In the genomic region with DNA sequence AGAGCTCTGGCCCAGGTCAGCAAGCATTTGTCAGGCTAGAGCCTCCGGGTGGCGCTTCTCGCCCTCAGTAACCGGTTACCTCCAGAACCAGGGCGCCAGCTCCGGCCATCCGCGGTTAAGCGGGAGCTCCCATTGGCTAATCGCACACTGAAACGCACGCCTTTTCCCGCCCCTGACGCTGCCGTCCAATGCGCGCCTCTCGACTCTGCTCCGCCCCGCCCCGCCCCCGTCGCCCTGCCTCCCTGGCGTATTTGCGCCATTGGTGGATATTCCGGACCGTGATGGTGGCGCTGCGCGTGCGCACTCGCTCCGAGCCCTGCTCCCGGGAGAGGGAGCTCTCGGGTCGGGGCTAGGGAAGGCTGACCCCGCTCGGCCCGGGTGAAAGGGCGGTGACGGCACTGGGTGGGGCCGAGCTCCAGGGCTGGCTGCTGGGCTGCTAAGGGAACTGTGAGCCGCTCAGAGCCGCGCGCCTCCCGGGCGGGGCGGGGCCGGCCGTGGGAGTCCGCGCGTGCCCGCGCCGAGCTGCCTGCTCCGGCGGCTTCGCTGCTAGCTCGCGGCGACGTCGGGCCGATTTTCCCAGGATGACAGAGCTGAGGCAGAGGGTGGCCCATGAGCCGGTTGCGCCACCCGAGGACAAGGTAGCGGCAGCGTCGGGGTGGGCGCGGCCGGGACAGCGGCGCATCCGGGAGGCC, we compare ENCODE assay signal across 8 cellular contexts. TPM values are rescaled to one million over a fixed set of nuclear protein-coding genes. Genes with fewer than 3 reads are reported as not detected.
DNase-seq lines count a peak whose midpoint lies in the region; ATAC-seq and FAIRE-seq lines count a peak whose summit lies in the region.

TSS of gene CDS2 (plus strand) at position 497 of the 692 bp plus-strand sequence. CDS start at position 582, 85 bp downstream.

- FAIRE-seq in HTR-8/SVneo (lab: Jason Lieb, UNC) = peak; percentile 96

- peak within 1 kb of the TSS; percentile 88 to 94 for H3K27ac Mint-ChIP-seq in effector memory CD8-positive, alpha-beta T cell

- no peaks in the 10 kb centered on the region for H3K27me3 Mint-ChIP-seq in effector memory CD8-positive, alpha-beta T cell

- peaks cover 30% of the 10 kb centered on the region for H3K36me3 Mint-ChIP-seq in effector memory CD8-positive, alpha-beta T cell (ENCODE audit: insufficient read depth)

- peak within 1 kb of the TSS; percentile 88 to 93 for H3K4me3 Mint-ChIP-seq in effector memory CD8-positive, alpha-beta T cell

- no peaks in the 10 kb centered on the region for H3K9me3 Mint-ChIP-seq in effector memory CD8-positive, alpha-beta T cell

- DNase-seq in Caki2 (ENCODE audit: low read depth) (peak; percentile 99), HTR-8/SVneo (ENCODE audit: insufficient read length, low spot score) (peak; percentile 98), NOMO-1 treated with DMSO at 0.1 percent for 48 hours (lab: John Stamatoyannopoulos, UW; ENCODE audit: unreplicated experiment) (peak; percentile 99), medulla oblongata (ENCODE audit: extremely low spot score) (peak; percentile 99)
- peak; percentile 100 for DNase-seq in activated CD8-positive, alpha-beta memory T cell treated with anti-CD3 and anti-CD28 coated beads for 4 hours (ENCODE audit: low read depth in 2 of 2)
- DNase-seq in effector memory CD8-positive, alpha-beta T cell = peak; percentile 98 to 99 (median 98)
- peak; percentile 100 for DNase-seq in stimulated activated CD8-positive, alpha-beta memory T cell treated with anti-CD3 and anti-CD28 coated beads, Interleukin-12 subunit alpha, Interleukin-12 subunit beta, amount 100 ng/mL, for 1 hour (ENCODE audit: low read depth)

- peak; percentile 89 for ATAC-seq in GM21367 (IDR thresholded peaks at IDR 0.05; ENCODE audit: unreplicated experiment)
- peak; percentile 83 for ATAC-seq in effector memory CD8-positive, alpha-beta T cell (replicated peaks)

- peaks cover 27 to 30% of the 10 kb centered on the region in 2 donors for H3K4me1 Mint-ChIP-seq in effector memory CD8-positive, alpha-beta T cell (ENCODE audit: low read depth in 2 of 2)

- in situ Hi-C loops in Caki2 (cut with HindIII; ENCODE audit: low pct_unique_long_range_greater_than_20kb, low sequenced_read_pairs) = no loop called here

RNA-seq across cellular contexts. Expression of gene CDS2, which starts in this region (rescaled TPM):
- 18.3 and 26.2 TPM in 2 replicates for total RNA-seq in Caki2 (2014; rRNA removed; shearing (Covaris generic); ENCODE audit: low replicate concordance)

Comparison
In these comparisons a context has a peak if more than half of its experiments do, and no peak if none do; other contexts are left out.
1. Peak in every context shown above with its lines: DNase-seq and ATAC-seq.